In the genomic region with DNA sequence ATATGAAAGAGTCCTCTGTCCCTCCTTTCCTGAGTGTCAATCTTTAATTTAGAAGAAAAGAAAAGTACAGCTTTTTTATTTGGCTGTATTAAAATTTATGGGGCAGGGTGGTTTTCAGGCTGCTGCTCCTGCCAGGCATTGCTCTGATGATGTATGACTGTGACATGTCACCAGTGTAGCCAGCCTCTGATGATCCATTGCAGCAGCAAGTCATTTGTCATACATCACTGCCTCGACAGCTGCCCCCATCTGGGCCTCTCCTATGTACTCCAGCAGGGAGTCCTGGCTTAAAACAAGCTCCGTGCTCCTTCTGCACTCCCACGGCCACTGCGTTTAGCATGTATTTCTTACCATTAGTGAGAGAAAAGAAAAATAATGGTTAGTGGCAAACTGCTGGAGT, we compare ENCODE assay signal across 13 cellular contexts.
DNase-seq lines count a peak whose midpoint lies in the region; ATAC-seq and TF ChIP-seq lines count a peak whose summit lies in the region.
"Had no signal": no experiment of that assay in that cellular context is flagged by ENCODE, and none has a peak within 500 bp of the region (broad histone marks: within the 10 kb centered on the region; RNA-seq: fewer than 3 reads in every experiment).

No MANE protein-coding gene starts in this region.

- TF ChIP-seq CTCF in SK-N-SH (IDR thresholded peaks at IDR 0.05) (no peak), nephron (IDR thresholded peaks at IDR 0.05; ENCODE audit: unreplicated experiment in 3 of 3) (no peak)

- H4K20me1 ChIP-seq in SK-N-SH (ENCODE audit: insufficient read depth): no peaks in the 10 kb centered on the region

- H3K36me3 ChIP-seq in SK-N-SH (replicated peaks in 1 of 2; ENCODE audit: control insufficient read depth in 1 of 2, insufficient read depth in 2 of 2, low read length in 1 of 2): no peaks in the 10 kb centered on the region
- H3K36me3 ChIP-seq: thoracic aorta had no signal

- no peak overlapping the region for H3K27ac Mint-ChIP-seq in nephron
- H3K27ac Mint-ChIP-seq: activated CD4-positive, alpha-beta memory T cell treated with anti-CD3 and anti-CD28 coated beads for 36 hours had no signal

- H3K4me3 ChIP-seq in SK-N-SH (ENCODE audit: low read depth in 2 of 2, low read length in 1 of 2): peak overlapping the region in 1 of 2 experiments; percentile 4; a peak in 1 of 4 replicates
- H3K4me3 ChIP-seq: thoracic aorta had no signal

- peaks cover 0 to 18% of the 10 kb centered on the region in 2 experiments; a peak in 2 of 4 replicates for H3K4me1 ChIP-seq in SK-N-SH (ENCODE audit: control insufficient read depth in 1 of 2, insufficient read depth in 2 of 2, low read depth in 1 of 2, low read length in 1 of 2)
- H3K4me1 ChIP-seq: Caco-2 had no signal

- H3K9me3 ChIP-seq in SK-N-SH: no peaks in the 10 kb centered on the region
- H3K9me3 ChIP-seq: Caco-2, thoracic aorta had no signal

- H3K79me2 ChIP-seq in SK-N-SH (ENCODE audit: insufficient read depth): no peaks in the 10 kb centered on the region

- WGBS in SK-N-SH (ENCODE audit: low lambda C conversion rate): 8% methylated on average over 4 of the region's 4 CpGs

- H3K4me1 Mint-ChIP-seq in nephron: no peaks in the 10 kb centered on the region

- ATAC-seq in HG03045 (IDR thresholded peaks at IDR 0.05; ENCODE audit: unreplicated experiment) (no peak), GM21825 (IDR thresholded peaks at IDR 0.05; ENCODE audit: unreplicated experiment) (no peak), GM21737 (IDR thresholded peaks at IDR 0.05; ENCODE audit: unreplicated experiment) (no peak)

- no peak overlapping the region for H3K9ac ChIP-seq in SK-N-SH

- TF ChIP-seq RAD21 in SK-N-SH (IDR thresholded peaks at IDR 0.05; ENCODE audit: low read length): peak; percentile 33

- H3F3A ChIP-seq in SK-N-SH (replicated peaks; ENCODE audit: insufficient read depth): no peaks in the 10 kb centered on the region

- H2AFZ ChIP-seq in SK-N-SH (ENCODE audit: low read depth): no peak overlapping the region

- 0 out of 2 replicates have a peak, but pooled peaks cover 2% of the 10 kb centered on the region for H3K9me2 ChIP-seq in SK-N-SH

- no peak overlapping the region for H3K4me2 ChIP-seq in SK-N-SH

- peaks cover 8% of the 10 kb centered on the region for H3K27me3 Mint-ChIP-seq in nephron (ENCODE audit: low read depth)
- H3K27me3 Mint-ChIP-seq: activated CD4-positive, alpha-beta memory T cell treated with anti-CD3 and anti-CD28 coated beads for 36 hours had no signal

- peak in 1 of 2 experiments; percentile 94; a peak in 2 of 4 replicates for TF ChIP-seq EP300 in SK-N-SH (IDR thresholded peaks at IDR 0.05; ENCODE audit: borderline replicate concordance in 1 of 2, low read depth in 1 of 2, low read length in 1 of 2)

- CTCF ChIA-PET in SK-N-SH (lab: Yijun Ruan, JAX): interaction anchor here (0.8 to 1.5 kb wide), 4 partner anchors 25 to 257 kb away, joined by 3 to 4 read pairs (median 4); no protein-coding TSS in a partner anchor

- POLR2A ChIA-PET in SK-N-SH (lab: Yijun Ruan, JAX): no interaction called here

- no peaks in the 10 kb centered on the region for H3K27me3 ChIP-seq in SK-N-SH (ENCODE audit: insufficient read depth)

- peak overlapping the region in 1 of 2 experiments; percentile 78; a peak in 1 of 4 replicates for H3K27ac ChIP-seq in SK-N-SH (ENCODE audit: low read depth in 2 of 2, low read length in 1 of 2)
- H3K27ac ChIP-seq: thoracic aorta had no signal

- H3K9me3 Mint-ChIP-seq in nephron: no peaks in the 10 kb centered on the region
- H3K9me3 Mint-ChIP-seq: activated CD4-positive, alpha-beta memory T cell treated with anti-CD3 and anti-CD28 coated beads for 36 hours had no signal

- DNase-seq in DMS53 treated with DMSO at 0.1 percent for 48 hours (lab: John Stamatoyannopoulos, UW; ENCODE audit: unreplicated experiment): peak; percentile 87
- DNase-seq in NCI-H146 treated with DMSO at 0.1 percent for 48 hours (lab: John Stamatoyannopoulos, UW; ENCODE audit: unreplicated experiment): peak; percentile 86
- peak; percentile 68 for DNase-seq in SK-N-SH
- DNase-seq in activated CD4-positive, alpha-beta T cell treated with anti-CD3 and anti-CD28 coated beads, Interleukin-2, amount 50 U/mL, for 4 hours: no peak
- DNase-seq: activated CD4-positive, alpha-beta memory T cell treated with anti-CD3 and anti-CD28 coated beads for 36 hours; activated naive CD4-positive, alpha-beta T cell treated with anti-CD3 and anti-CD28 coated beads, Interleukin-2, amount 50 U/mL, for 16 hours; Caco-2; NCI-H226 had no signal

- H3K36me3 Mint-ChIP-seq in nephron (ENCODE audit: low read depth): no peaks in the 10 kb centered on the region
- H3K36me3 Mint-ChIP-seq: activated CD4-positive, alpha-beta memory T cell treated with anti-CD3 and anti-CD28 coated beads for 36 hours had no signal

- H3K4me3 Mint-ChIP-seq in nephron: peak overlapping the region in 2 of 3 experiments; percentile 4 to 24
- H3K4me3 Mint-ChIP-seq: activated CD4-positive, alpha-beta memory T cell treated with anti-CD3 and anti-CD28 coated beads for 36 hours had no signal

TF ChIP-seq in SK-N-SH, 30 proteins besides CTCF, POLR2A, EP300 and RAD21:
- TF ChIP-seq, protein P1, sequence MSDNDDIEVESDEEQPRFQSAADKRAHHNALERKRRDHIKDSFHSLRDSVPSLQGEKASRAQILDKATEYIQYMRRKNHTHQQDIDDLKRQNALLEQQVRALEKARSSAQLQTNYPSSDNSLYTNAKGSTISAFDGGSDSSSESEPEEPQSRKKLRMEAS (IDR thresholded peaks at IDR 0.05; ENCODE audit: low read depth): no peak
- TF ChIP-seq EZH2phosphoT487 (IDR thresholded peaks at IDR 0.05; ENCODE audit: borderline replicate concordance, low read depth) (no peak), USF1 (IDR thresholded peaks at IDR 0.05; ENCODE audit: borderline replicate concordance, low read depth) (no peak), ZBTB33 (IDR thresholded peaks at IDR 0.05; ENCODE audit: borderline replicate concordance, low read depth) (no peak), TCF12 (IDR thresholded peaks at IDR 0.05) (peak; percentile 36; the same call in 1 of the 2 replicates), MEF2A (IDR thresholded peaks at IDR 0.05; ENCODE audit: borderline replicate concordance, low read depth) (no peak), NFIC (IDR thresholded peaks at IDR 0.05; ENCODE audit: borderline replicate concordance) (no peak), YY1 (IDR thresholded peaks at IDR 0.05; ENCODE audit: low read depth) (no peak), GABPA (IDR thresholded peaks at IDR 0.05; ENCODE audit: low read depth) (no peak), RCOR1 (IDR thresholded peaks at IDR 0.05; ENCODE audit: low read length) (peak; percentile 60; the same call in 1 of the 2 replicates), CHD2 (IDR thresholded peaks at IDR 0.05; ENCODE audit: low read length, partially characterized antibody) (peak; percentile 62), FOXM1 (IDR thresholded peaks at IDR 0.05; ENCODE audit: low read depth) (no peak), RFX5 (IDR thresholded peaks at IDR 0.05; ENCODE audit: low read length) (no peak), SMC3 (IDR thresholded peaks at IDR 0.05; ENCODE audit: low read depth, low read length) (no peak; the same call in 1 of the 2 replicates), RXRA (IDR thresholded peaks at IDR 0.05; ENCODE audit: borderline replicate concordance, low read depth) (no peak), NRF1 (IDR thresholded peaks at IDR 0.05; ENCODE audit: low read depth, low read length) (no peak), JUND (IDR thresholded peaks at IDR 0.05) (no peak), MXI1 (IDR thresholded peaks at IDR 0.05; ENCODE audit: low read depth, low read length) (peak; percentile 20; the same call in 1 of the 2 replicates), SIN3A (IDR thresholded peaks at IDR 0.05; ENCODE audit: borderline replicate concordance, low read depth, low read length) (no peak), GATA2 (CRISPR knock-in tag; IDR thresholded peaks at IDR 0.05) (peak; percentile 74), FOXJ3 (CRISPR knock-in tag; IDR thresholded peaks at IDR 0.05) (no peak), TEAD4 (IDR thresholded peaks at IDR 0.05; ENCODE audit: borderline replicate concordance, insufficient read depth) (no peak)
- TF ChIP-seq, protein P2, sequence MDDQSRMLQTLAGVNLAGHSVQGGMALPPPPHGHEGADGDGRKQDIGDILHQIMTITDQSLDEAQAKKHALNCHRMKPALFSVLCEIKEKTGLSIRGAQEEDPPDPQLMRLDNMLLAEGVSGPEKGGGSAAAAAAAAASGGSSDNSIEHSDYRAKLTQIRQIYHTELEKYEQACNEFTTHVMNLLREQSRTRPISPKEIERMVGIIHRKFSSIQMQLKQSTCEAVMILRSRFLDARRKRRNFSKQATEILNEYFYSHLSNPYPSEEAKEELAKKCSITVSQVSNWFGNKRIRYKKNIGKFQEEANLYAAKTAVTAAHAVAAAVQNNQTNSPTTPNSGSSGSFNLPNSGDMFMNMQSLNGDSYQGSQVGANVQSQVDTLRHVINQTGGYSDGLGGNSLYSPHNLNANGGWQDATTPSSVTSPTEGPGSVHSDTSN (IDR thresholded peaks at IDR 0.05): peak; percentile 67

Comparison
In these comparisons a context has a peak if more than half of its experiments do, and no peak if none do; other contexts are left out.
1. DNase-seq: peak in DMS53 treated with DMSO at 0.1 percent for 48 hours (single experiment), NCI-H146 treated with DMSO at 0.1 percent for 48 hours (single experiment) and SK-N-SH (single experiment); none in activated CD4-positive, alpha-beta T cell treated with anti-CD3 and anti-CD28 coated beads, Interleukin-2, amount 50 U/mL, for 4 hours (0 of 2).